ENCODE assay signal across 1 cellular context in the genomic region with DNA sequence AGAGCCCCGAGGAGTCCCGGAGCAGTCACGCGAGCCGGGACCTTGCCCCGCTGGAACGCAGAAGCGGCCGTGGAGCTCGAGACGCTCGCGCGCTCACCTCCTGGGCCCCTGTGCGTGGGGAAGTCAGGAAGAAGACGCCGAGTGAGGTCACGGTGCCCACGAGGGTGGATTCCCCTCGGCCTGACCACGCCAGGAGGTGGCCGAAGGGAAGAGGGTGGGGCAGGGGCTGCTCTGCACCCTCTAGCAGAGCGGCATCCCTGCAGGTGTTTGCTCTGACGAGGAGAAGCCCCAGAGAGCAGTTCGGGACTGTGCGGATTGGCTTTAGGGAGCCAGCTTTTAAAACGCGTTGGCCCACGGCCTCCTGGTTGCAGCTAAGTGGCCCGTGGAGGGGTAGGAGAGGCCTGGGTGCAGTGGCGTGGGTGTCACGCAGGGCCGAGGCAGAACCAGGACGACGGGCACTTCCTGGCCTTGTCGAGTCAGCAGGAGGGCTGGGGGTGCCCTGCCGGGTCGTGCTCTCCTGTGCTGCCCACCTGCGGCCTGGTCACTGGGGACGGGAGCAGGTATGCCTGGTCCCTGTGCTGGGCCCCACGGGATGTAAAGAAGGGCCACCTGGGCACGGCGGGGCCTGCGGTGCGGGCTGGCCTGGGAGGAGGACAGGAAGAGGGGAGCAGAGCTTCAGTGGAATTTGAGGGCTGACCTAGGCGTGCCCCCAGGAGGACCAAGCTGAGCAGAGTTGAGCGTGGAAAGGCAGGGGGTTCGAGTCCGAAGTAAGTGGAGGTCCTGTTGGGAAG.
TF ChIP-seq lines count a peak whose summit lies in the region.

No MANE protein-coding gene starts in this region.

TF ChIP-seq in HepG2, 621 proteins besides CTCF, POLR2A, EP300 and RAD21 (continued from another document and continues in another):
- TF ChIP-seq, protein P1, sequence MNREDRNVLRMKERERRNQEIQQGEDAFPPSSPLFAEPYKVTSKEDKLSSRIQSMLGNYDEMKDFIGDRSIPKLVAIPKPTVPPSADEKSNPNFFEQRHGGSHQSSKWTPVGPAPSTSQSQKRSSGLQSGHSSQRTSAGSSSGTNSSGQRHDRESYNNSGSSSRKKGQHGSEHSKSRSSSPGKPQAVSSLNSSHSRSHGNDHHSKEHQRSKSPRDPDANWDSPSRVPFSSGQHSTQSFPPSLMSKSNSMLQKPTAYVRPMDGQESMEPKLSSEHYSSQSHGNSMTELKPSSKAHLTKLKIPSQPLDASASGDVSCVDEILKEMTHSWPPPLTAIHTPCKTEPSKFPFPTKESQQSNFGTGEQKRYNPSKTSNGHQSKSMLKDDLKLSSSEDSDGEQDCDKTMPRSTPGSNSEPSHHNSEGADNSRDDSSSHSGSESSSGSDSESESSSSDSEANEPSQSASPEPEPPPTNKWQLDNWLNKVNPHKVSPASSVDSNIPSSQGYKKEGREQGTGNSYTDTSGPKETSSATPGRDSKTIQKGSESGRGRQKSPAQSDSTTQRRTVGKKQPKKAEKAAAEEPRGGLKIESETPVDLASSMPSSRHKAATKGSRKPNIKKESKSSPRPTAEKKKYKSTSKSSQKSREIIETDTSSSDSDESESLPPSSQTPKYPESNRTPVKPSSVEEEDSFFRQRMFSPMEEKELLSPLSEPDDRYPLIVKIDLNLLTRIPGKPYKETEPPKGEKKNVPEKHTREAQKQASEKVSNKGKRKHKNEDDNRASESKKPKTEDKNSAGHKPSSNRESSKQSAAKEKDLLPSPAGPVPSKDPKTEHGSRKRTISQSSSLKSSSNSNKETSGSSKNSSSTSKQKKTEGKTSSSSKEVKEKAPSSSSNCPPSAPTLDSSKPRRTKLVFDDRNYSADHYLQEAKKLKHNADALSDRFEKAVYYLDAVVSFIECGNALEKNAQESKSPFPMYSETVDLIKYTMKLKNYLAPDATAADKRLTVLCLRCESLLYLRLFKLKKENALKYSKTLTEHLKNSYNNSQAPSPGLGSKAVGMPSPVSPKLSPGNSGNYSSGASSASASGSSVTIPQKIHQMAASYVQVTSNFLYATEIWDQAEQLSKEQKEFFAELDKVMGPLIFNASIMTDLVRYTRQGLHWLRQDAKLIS (CRISPR knock-in tag; IDR thresholded peaks at IDR 0.05) = no peak
- TF ChIP-seq, protein P2, sequence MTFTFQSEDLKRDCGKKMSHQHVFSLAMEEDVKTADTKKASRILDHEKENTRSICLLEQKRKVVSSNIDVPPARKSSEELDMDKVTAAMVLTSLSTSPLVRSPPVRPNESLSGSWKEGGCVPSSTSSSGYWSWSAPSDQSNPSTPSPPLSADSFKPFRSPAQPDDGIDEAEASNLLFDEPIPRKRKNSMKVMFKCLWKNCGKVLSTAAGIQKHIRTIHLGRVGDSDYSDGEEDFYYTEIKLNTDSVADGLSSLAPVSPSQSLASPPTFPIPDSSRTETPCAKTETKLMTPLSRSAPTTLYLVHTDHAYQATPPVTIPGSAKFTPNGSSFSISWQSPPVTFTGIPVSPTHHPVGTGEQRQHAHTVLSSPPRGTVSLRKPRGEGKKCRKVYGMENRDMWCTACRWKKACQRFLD (CRISPR knock-in tag; IDR thresholded peaks at IDR 0.05; ENCODE audit: borderline replicate concordance) = peak; percentile 82; the same call in 1 of the 2 replicates
- TF ChIP-seq RBFOX2 (IDR thresholded peaks at IDR 0.05; ENCODE audit: low read depth, low read length) (peak; percentile 30), SIX1 (CRISPR knock-in tag; IDR thresholded peaks at IDR 0.05; ENCODE audit: borderline replicate concordance) (no peak), HNRNPUL1 (IDR thresholded peaks at IDR 0.05; ENCODE audit: low read depth, low read length) (no peak), RAD51 (IDR thresholded peaks at IDR 0.05; ENCODE audit: borderline replicate concordance) (no peak), ZNF768 (CRISPR knock-in tag; IDR thresholded peaks at IDR 0.05) (no peak), ZFP36L2 (CRISPR knock-in tag; IDR thresholded peaks at IDR 0.05) (no peak), ZNF484 (CRISPR knock-in tag; IDR thresholded peaks at IDR 0.05; ENCODE audit: borderline replicate concordance, low read depth) (no peak), ZNF251 (CRISPR knock-in tag; IDR thresholded peaks at IDR 0.05) (no peak), ZNF678 (CRISPR knock-in tag; IDR thresholded peaks at IDR 0.05) (peak; percentile 60; the same call in 1 of the 2 replicates), ATF7-NPFF (CRISPR knock-in tag; IDR thresholded peaks at IDR 0.05; ENCODE audit: low read depth) (0 out of 2 replicates have a peak, but pooled peaks have one; percentile 43), ZNF558 (CRISPR knock-in tag; IDR thresholded peaks at IDR 0.05; ENCODE audit: borderline replicate concordance) (no peak), ZNF274 (CRISPR knock-in tag; IDR thresholded peaks at IDR 0.05) (no peak; the same call in 1 of the 2 replicates), CBX1 (IDR thresholded peaks at IDR 0.05; ENCODE audit: low read depth) (no peak), ZSCAN12 (CRISPR knock-in tag; IDR thresholded peaks at IDR 0.05) (no peak), SMARCE1 (IDR thresholded peaks at IDR 0.05; ENCODE audit: borderline replicate concordance) (no peak), GTF2F1 (IDR thresholded peaks at IDR 0.05; ENCODE audit: low read length) (no peak), ZBTB38 (CRISPR knock-in tag; IDR thresholded peaks at IDR 0.05) (no peak), ELF4 (CRISPR knock-in tag; IDR thresholded peaks at IDR 0.05; ENCODE audit: borderline replicate concordance) (no peak), ZSCAN22 (CRISPR knock-in tag; IDR thresholded peaks at IDR 0.05) (no peak), RARA (CRISPR knock-in tag; IDR thresholded peaks at IDR 0.05) (no peak), BORCS8-MEF2B (CRISPR knock-in tag; IDR thresholded peaks at IDR 0.05) (peak; percentile 17; the same call in 1 of the 2 replicates), ZNF292 (CRISPR knock-in tag; IDR thresholded peaks at IDR 0.05; ENCODE audit: borderline replicate concordance, low read depth) (no peak), GPN1 (CRISPR knock-in tag; IDR thresholded peaks at IDR 0.05; ENCODE audit: borderline replicate concordance) (no peak), ZNF44 (CRISPR knock-in tag; IDR thresholded peaks at IDR 0.05) (no peak)
- TF ChIP-seq, protein P3, sequence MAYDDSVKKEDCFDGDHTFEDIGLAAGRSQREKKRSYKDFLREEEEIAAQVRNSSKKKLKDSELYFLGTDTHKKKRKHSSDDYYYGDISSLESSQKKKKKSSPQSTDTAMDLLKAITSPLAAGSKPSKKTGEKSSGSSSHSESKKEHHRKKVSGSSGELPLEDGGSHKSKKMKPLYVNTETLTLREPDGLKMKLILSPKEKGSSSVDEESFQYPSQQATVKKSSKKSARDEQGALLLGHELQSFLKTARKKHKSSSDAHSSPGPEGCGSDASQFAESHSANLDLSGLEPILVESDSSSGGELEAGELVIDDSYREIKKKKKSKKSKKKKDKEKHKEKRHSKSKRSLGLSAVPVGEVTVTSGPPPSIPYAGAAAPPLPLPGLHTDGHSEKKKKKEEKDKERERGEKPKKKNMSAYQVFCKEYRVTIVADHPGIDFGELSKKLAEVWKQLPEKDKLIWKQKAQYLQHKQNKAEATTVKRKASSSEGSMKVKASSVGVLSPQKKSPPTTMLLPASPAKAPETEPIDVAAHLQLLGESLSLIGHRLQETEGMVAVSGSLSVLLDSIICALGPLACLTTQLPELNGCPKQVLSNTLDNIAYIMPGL (CRISPR knock-in tag; IDR thresholded peaks at IDR 0.05; ENCODE audit: borderline replicate concordance in 1 of 2, low read depth in 1 of 2) = 0 out of 4 replicates have a peak, but pooled peaks of 1 of the 2 experiments have one; percentile 48
- TF ChIP-seq, protein P4, sequence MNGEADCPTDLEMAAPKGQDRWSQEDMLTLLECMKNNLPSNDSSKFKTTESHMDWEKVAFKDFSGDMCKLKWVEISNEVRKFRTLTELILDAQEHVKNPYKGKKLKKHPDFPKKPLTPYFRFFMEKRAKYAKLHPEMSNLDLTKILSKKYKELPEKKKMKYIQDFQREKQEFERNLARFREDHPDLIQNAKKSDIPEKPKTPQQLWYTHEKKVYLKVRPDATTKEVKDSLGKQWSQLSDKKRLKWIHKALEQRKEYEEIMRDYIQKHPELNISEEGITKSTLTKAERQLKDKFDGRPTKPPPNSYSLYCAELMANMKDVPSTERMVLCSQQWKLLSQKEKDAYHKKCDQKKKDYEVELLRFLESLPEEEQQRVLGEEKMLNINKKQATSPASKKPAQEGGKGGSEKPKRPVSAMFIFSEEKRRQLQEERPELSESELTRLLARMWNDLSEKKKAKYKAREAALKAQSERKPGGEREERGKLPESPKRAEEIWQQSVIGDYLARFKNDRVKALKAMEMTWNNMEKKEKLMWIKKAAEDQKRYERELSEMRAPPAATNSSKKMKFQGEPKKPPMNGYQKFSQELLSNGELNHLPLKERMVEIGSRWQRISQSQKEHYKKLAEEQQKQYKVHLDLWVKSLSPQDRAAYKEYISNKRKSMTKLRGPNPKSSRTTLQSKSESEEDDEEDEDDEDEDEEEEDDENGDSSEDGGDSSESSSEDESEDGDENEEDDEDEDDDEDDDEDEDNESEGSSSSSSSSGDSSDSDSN (CRISPR knock-in tag; IDR thresholded peaks at IDR 0.05) = no peak; the same call in 1 of the 2 replicates
- TF ChIP-seq, protein P5, sequence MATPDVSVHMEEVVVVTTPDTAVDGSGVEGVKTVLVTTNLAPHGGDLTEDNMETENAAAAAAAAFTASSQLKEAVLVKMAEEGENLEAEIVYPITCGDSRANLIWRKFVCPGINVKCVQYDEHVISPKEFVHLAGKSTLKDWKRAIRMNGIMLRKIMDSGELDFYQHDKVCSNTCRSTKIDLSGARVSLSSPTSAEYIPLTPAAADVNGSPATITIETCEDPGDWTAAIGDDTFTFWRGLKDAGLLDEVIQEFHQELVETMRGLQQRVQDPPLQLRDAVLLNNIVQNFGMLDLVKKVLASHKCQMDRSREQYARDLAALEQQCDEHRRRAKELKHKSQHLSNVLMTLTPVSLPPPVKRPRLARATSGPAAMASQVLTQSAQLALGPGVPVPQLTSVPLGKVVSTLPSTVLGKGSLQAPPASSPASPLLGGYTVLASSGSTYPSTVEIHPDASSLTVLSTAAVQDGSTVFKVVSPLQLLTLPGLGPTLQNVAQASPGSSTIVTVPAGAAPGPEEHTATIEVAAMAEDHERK (CRISPR knock-in tag; IDR thresholded peaks at IDR 0.05; ENCODE audit: low read depth) = no peak
- TF ChIP-seq, protein P6, sequence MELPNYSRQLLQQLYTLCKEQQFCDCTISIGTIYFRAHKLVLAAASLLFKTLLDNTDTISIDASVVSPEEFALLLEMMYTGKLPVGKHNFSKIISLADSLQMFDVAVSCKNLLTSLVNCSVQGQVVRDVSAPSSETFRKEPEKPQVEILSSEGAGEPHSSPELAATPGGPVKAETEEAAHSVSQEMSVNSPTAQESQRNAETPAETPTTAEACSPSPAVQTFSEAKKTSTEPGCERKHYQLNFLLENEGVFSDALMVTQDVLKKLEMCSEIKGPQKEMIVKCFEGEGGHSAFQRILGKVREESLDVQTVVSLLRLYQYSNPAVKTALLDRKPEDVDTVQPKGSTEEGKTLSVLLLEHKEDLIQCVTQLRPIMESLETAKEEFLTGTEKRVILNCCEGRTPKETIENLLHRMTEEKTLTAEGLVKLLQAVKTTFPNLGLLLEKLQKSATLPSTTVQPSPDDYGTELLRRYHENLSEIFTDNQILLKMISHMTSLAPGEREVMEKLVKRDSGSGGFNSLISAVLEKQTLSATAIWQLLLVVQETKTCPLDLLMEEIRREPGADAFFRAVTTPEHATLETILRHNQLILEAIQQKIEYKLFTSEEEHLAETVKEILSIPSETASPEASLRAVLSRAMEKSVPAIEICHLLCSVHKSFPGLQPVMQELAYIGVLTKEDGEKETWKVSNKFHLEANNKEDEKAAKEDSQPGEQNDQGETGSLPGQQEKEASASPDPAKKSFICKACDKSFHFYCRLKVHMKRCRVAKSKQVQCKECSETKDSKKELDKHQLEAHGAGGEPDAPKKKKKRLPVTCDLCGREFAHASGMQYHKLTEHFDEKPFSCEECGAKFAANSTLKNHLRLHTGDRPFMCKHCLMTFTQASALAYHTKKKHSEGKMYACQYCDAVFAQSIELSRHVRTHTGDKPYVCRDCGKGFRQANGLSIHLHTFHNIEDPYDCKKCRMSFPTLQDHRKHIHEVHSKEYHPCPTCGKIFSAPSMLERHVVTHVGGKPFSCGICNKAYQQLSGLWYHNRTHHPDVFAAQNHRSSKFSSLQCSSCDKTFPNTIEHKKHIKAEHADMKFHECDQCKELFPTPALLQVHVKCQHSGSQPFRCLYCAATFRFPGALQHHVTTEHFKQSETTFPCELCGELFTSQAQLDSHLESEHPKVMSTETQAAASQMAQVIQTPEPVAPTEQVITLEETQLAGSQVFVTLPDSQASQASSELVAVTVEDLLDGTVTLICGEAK (IDR thresholded peaks at IDR 0.05) = no peak
- TF ChIP-seq, protein P6 (CRISPR knock-in tag; IDR thresholded peaks at IDR 0.05) = no peak; the same call in 1 of the 2 replicates
- TF ChIP-seq, protein P7, sequence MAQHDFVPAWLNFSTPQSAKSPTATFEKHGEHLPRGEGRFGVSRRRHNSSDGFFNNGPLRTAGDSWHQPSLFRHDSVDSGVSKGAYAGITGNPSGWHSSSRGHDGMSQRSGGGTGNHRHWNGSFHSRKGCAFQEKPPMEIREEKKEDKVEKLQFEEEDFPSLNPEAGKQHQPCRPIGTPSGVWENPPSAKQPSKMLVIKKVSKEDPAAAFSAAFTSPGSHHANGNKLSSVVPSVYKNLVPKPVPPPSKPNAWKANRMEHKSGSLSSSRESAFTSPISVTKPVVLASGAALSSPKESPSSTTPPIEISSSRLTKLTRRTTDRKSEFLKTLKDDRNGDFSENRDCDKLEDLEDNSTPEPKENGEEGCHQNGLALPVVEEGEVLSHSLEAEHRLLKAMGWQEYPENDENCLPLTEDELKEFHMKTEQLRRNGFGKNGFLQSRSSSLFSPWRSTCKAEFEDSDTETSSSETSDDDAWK (CRISPR knock-in tag; IDR thresholded peaks at IDR 0.05) = no peak
